ENCODE assay signal across 23 cellular contexts in genomic region chr4:100968046-100968445, GRCh38.
DNase-seq lines count a peak whose midpoint lies in the region; ATAC-seq, FAIRE-seq and TF ChIP-seq lines count a peak whose summit lies in the region.
"Had no signal": no experiment of that assay in that cellular context is flagged by ENCODE, and none has a peak within 500 bp of the region (broad histone marks: within the 10 kb centered on the region; RNA-seq: fewer than 3 reads in every experiment).

No MANE protein-coding gene starts in this region.

- no peak overlapping the region for H3K9ac ChIP-seq in HepG2 (ENCODE audit: insufficient read depth, low read depth, low read length)
- no peak overlapping the region for H3K9ac ChIP-seq in K562 (ENCODE audit: insufficient read depth in 1 of 2, low read depth in 2 of 2, low read length in 2 of 2)
- H3K9ac ChIP-seq: BLaER1 had no signal

- no peaks in the 10 kb centered on the region for H4K20me1 ChIP-seq in HepG2 (ENCODE audit: insufficient read depth, low read length)
- no peaks in the 10 kb centered on the region for H4K20me1 ChIP-seq in K562 (replicated peaks; ENCODE audit: control insufficient read depth, insufficient read depth, low read length)
- H4K20me1 ChIP-seq: BLaER1 had no signal

- FAIRE-seq in HepG2 (lab: Jason Lieb, UNC), result no peak
- FAIRE-seq in K562 (lab: Jason Lieb, UNC), result no peak
- FAIRE-seq in small intestine (lab: Jason Lieb, UNC), result peak; percentile 39
- FAIRE-seq: G401.6, GM12892, GM18507, HTR-8/SVneo had no signal

- WGBS in HepG2 (ENCODE audit: low lambda C conversion rate), result 25% methylated on average over 2 of the region's 2 CpGs
- 57% methylated on average over 2 of the region's 2 CpGs for WGBS in right lobe of liver (ENCODE audit: insufficient coverage, low coverage, low lambda C conversion rate, missing lambda C conversion rate)
- 0% methylated on average over 2 of the region's 2 CpGs for WGBS in K562 (ENCODE audit: insufficient coverage, low coverage, missing lambda C conversion rate)
- 81 to 86% (median 84%) methylated on average over 2 of the region's 2 CpGs for WGBS in small intestine, 3 donors

- TF ChIP-seq RAD21 in HepG2 (CRISPR knock-in tag; IDR thresholded peaks at IDR 0.05) (no peak), K562 (CRISPR knock-in tag; conservative IDR thresholded peaks at IDR 0.05 in 1 of 2, IDR thresholded peaks at IDR 0.05 in 1 of 2) (no peak)

- H3K36me3 ChIP-seq in HepG2 (replicated peaks in 1 of 2; ENCODE audit: control insufficient read depth in 1 of 2, insufficient read depth in 2 of 2, low read length in 2 of 2), result no peaks in the 10 kb centered on the region
- H3K36me3 ChIP-seq in right lobe of liver, result no peaks in the 10 kb centered on the region
- no peaks in the 10 kb centered on the region for H3K36me3 ChIP-seq in K562 (ENCODE audit: control insufficient read depth, insufficient read depth, low read length)
- H3K36me3 ChIP-seq in small intestine (ENCODE audit: control insufficient read depth in 2 of 2, insufficient read depth in 2 of 2, low read length in 2 of 2), result no peaks in the 10 kb centered on the region
- H3K36me3 ChIP-seq: BLaER1 had no signal

- in situ Hi-C loops in HepG2 (cut with HindIII; ENCODE audit: extremely low pct_ligation_motif_present, low pct_unique_long_range_greater_than_20kb) (no loop called here), K562 (cut with MboI) (no loop called here)

- BruUV-seq in HepG2 (replicated peaks; lab: Mats Ljungman, UMichigan) (no TSS peak), K562 (replicated peaks; lab: Mats Ljungman, UMichigan) (no TSS peak)

- CTCF ChIA-PET in HepG2 (lab: Yijun Ruan, JAX; ENCODE audit: low intra/inter-chr PET ratio, low total read pairs) (no interaction called here), K562 (lab: Yijun Ruan, JAX; ENCODE audit: low intra/inter-chr PET ratio) (no interaction called here)

- no peak overlapping the region for H2AFZ ChIP-seq in HepG2 (ENCODE audit: low read length)
- no peak overlapping the region for H2AFZ ChIP-seq in K562 (ENCODE audit: low read depth, low read length)
- H2AFZ ChIP-seq: GM23338 had no signal

- H3K4me2 ChIP-seq in HepG2 (ENCODE audit: low read depth, low read length) (no peak overlapping the region), K562 (ENCODE audit: insufficient read depth, low read length) (no peak overlapping the region)
- H3K4me2 ChIP-seq: BLaER1, GM23338 had no signal

- no peak for TF ChIP-seq CTCF in HepG2 (CRISPR knock-in tag; IDR thresholded peaks at IDR 0.05)
- TF ChIP-seq CTCF in right lobe of liver (IDR thresholded peaks at IDR 0.05), result no peak
- TF ChIP-seq CTCF in K562 (IDR thresholded peaks at IDR 0.05 in 2 of 3, conservative IDR thresholded peaks at IDR 0.05 in 1 of 3; ENCODE audit: insufficient read depth in 2 of 3, low read depth in 1 of 3, low read length in 3 of 3), result no peak
- no peak for TF ChIP-seq CTCF in foreskin keratinocyte (conservative IDR thresholded peaks at IDR 0.05)

- H3K9me1 ChIP-seq in K562 (ENCODE audit: control insufficient read depth, insufficient read depth, low read length), result no peaks in the 10 kb centered on the region

- intact Hi-C loops in HepG2 (cut with micrococcal nuclease; ENCODE audit: unreplicated experiment) (no loop called here), right lobe of liver (cut with DNase I) (no loop called here), K562 (cut with micrococcal nuclease) (no loop called here)

- POLR2A ChIA-PET in HepG2 (lab: Yijun Ruan, JAX) (no interaction called here), K562 (lab: Yijun Ruan, JAX) (no interaction called here)

- H3K4me3 ChIP-seq in HepG2 (replicated peaks in 1 of 3; ENCODE audit: insufficient read depth in 1 of 3, low read depth in 2 of 3, low read length in 3 of 3) (no peak overlapping the region), right lobe of liver (no peak overlapping the region), K562 (no peak overlapping the region), small intestine (ENCODE audit: low read depth in 1 of 2, low read length in 2 of 2) (no peak overlapping the region)
- H3K4me3 ChIP-seq: BLaER1, GM23338 had no signal

- H3K9me3 ChIP-seq in HepG2 (ENCODE audit: low read length) (no peaks in the 10 kb centered on the region), right lobe of liver (no peaks in the 10 kb centered on the region), K562 (replicated peaks; ENCODE audit: control insufficient read depth, insufficient read depth, low read depth, low read length) (no peaks in the 10 kb centered on the region), small intestine (ENCODE audit: control insufficient read depth, low read depth) (no peaks in the 10 kb centered on the region)

- H3K27me3 ChIP-seq in HepG2 (ENCODE audit: control insufficient read depth in 1 of 2, insufficient read depth in 2 of 2, low read length in 2 of 2), result 0 out of 5 replicates have a peak, but pooled peaks cover 0 to 4% of the 10 kb centered on the region in 2 experiments
- H3K27me3 ChIP-seq in right lobe of liver, result no peaks in the 10 kb centered on the region
- H3K27me3 ChIP-seq in K562 (ENCODE audit: control insufficient read depth in 2 of 2, insufficient read depth in 2 of 2, low read length in 2 of 2), result no peaks in the 10 kb centered on the region
- H3K27me3 ChIP-seq in small intestine (ENCODE audit: control insufficient read depth in 2 of 2, insufficient read depth in 2 of 2, low read length in 2 of 2), result no peaks in the 10 kb centered on the region
- H3K27me3 ChIP-seq in foreskin keratinocyte, result no peaks in the 10 kb centered on the region
- H3K27me3 ChIP-seq: BLaER1 had no signal

- no peak overlapping the region for H3K27ac ChIP-seq in HepG2 (ENCODE audit: extremely low read length, insufficient read depth, low read length)
- H3K27ac ChIP-seq in right lobe of liver, result no peak overlapping the region
- no peak overlapping the region for H3K27ac ChIP-seq in K562 (ENCODE audit: extremely low read depth, low read depth, low read length)
- no peak overlapping the region for H3K27ac ChIP-seq in small intestine (ENCODE audit: low read depth in 1 of 2, low read length in 1 of 2)
- no peak overlapping the region for H3K27ac ChIP-seq in foreskin keratinocyte
- H3K27ac ChIP-seq: BLaER1 had no signal

- ATAC-seq in HepG2, result no peak
- no peak for ATAC-seq in right lobe of liver
- ATAC-seq in K562, result no peak
- peak; percentile 52 for ATAC-seq in esophagus mucosa
- no peak for ATAC-seq in foreskin keratinocyte
- ATAC-seq: GM23338, HCT116 had no signal

- H3K79me2 ChIP-seq in HepG2 (ENCODE audit: insufficient read depth, low read length) (no peaks in the 10 kb centered on the region), K562 (ENCODE audit: control insufficient read depth, insufficient read depth, low read length) (no peaks in the 10 kb centered on the region)

- DNase-seq in HepG2 (ENCODE audit: low spot score) (no peak), right lobe of liver (no peak), K562 (ENCODE audit: extremely low read depth in 1 of 4, low spot score in 3 of 4) (no peak), small intestine (no peak), medulla oblongata (ENCODE audit: extremely low spot score) (no peak), NCI-H1092 treated with DMSO at 0.1 percent for 48 hours (lab: John Stamatoyannopoulos, UW) (no peak), foreskin keratinocyte (no peak)
- DNase-seq: 8988T; CD4-positive, alpha-beta memory T cell; DMS153; DND-41; EL; H7; HFFc6; KBM-7 had no signal

- TF ChIP-seq EP300 in HepG2 (IDR thresholded peaks at IDR 0.05; ENCODE audit: low read depth in 2 of 2, low read length in 2 of 2) (no peak), HepG2 (CRISPR knock-in tag; IDR thresholded peaks at IDR 0.05; ENCODE audit: borderline replicate concordance) (no peak), K562 (IDR thresholded peaks at IDR 0.05; ENCODE audit: low read length) (no peak)

- H3K4me1 ChIP-seq in HepG2 (ENCODE audit: insufficient read depth, low read length) (no peaks in the 10 kb centered on the region), right lobe of liver (no peaks in the 10 kb centered on the region), K562 (replicated peaks in 1 of 2; ENCODE audit: control insufficient read depth in 2 of 2, insufficient read depth in 2 of 2, low read length in 2 of 2) (no peaks in the 10 kb centered on the region), small intestine (ENCODE audit: control insufficient read depth in 2 of 2, insufficient read depth in 1 of 2, low read depth in 1 of 2, low read length in 1 of 2) (no peaks in the 10 kb centered on the region), foreskin keratinocyte (no peaks in the 10 kb centered on the region)
- H3K4me1 ChIP-seq: BLaER1 had no signal

- TF ChIP-seq POLR2A in HepG2 (IDR thresholded peaks at IDR 0.05; ENCODE audit: insufficient read depth in 1 of 2, low read depth in 2 of 2, low read length in 2 of 2) (no peak), right lobe of liver (IDR thresholded peaks at IDR 0.05) (no peak), K562 (conservative IDR thresholded peaks at IDR 0.05) (no peak)

TF ChIP-seq in HepG2, 621 proteins besides CTCF, POLR2A, EP300 and RAD21:
- no peak for TF ChIP-seq NR2F1 (CRISPR knock-in tag; IDR thresholded peaks at IDR 0.05)
- TF ChIP-seq CEBPB (IDR thresholded peaks at IDR 0.05; ENCODE audit: borderline replicate concordance, low read depth, low read length), result peak; percentile 70

TF ChIP-seq in K562, 482 proteins besides CTCF, POLR2A, EP300 and RAD21 (continues in another document):
- TF ChIP-seq CEBPB (tag; IDR thresholded peaks at IDR 0.05), result 0 out of 2 replicates have a peak, but pooled peaks have one; percentile 13
- no peak for TF ChIP-seq RBM39 (optimal IDR thresholded peaks at IDR 0.05; ENCODE audit: low read depth, low read length)
- no peak for TF ChIP-seq ASH1L (IDR thresholded peaks at IDR 0.05; ENCODE audit: borderline replicate concordance, low read depth, partially characterized antibody)
- no peak for TF ChIP-seq MXI1 (IDR thresholded peaks at IDR 0.05; ENCODE audit: low read depth, low read length)
- TF ChIP-seq, protein P1, sequence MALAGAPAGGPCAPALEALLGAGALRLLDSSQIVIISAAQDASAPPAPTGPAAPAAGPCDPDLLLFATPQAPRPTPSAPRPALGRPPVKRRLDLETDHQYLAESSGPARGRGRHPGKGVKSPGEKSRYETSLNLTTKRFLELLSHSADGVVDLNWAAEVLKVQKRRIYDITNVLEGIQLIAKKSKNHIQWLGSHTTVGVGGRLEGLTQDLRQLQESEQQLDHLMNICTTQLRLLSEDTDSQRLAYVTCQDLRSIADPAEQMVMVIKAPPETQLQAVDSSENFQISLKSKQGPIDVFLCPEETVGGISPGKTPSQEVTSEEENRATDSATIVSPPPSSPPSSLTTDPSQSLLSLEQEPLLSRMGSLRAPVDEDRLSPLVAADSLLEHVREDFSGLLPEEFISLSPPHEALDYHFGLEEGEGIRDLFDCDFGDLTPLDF (CRISPR knock-in tag; IDR thresholded peaks at IDR 0.05), result no peak
- no peak for TF ChIP-seq MED1 (CRISPR knock-in tag; IDR thresholded peaks at IDR 0.05; ENCODE audit: borderline replicate concordance)
- TF ChIP-seq ZNF717 (CRISPR knock-in tag; IDR thresholded peaks at IDR 0.05), result no peak

Comparison
In these comparisons a context has a peak if more than half of its experiments do, and no peak if none do; other contexts are left out.
1. Of the 241 proteins assayed by ChIP-seq in both HepG2 and K562: peak only in HepG2: none; only in K562: none; in both: CEBPB; in neither: 239; mixed calls (peak in some experiments, not most) for 1.